In genomic region chr15:73927476-73928240, GRCh38 we compare ENCODE assay signal across 8 cellular contexts. TPM values are rescaled to one million over a fixed set of nuclear protein-coding genes. Genes with fewer than 3 reads are reported as not detected.
DNase-seq lines count a peak whose midpoint lies in the region; ATAC-seq and TF ChIP-seq lines count a peak whose summit lies in the region.

No MANE protein-coding gene starts in this region.

- H3K4me3 ChIP-seq in ascending aorta, result peak overlapping the region; percentile 65 to 88
- H3K4me3 ChIP-seq in iPS-15b (ENCODE audit: low read depth, low read length), result peak overlapping the region; percentile 75
- H3K4me3 ChIP-seq in spleen, result peak overlapping the region; percentile 41 to 85 (median 55)

- TF ChIP-seq CTCF in CD4-positive, alpha-beta T cell (IDR thresholded peaks at IDR 0.05), result peak; percentile 94
- TF ChIP-seq CTCF in ascending aorta (IDR thresholded peaks at IDR 0.05), result peak; percentile 43 to 62 (median 43)
- peak in 9 of 11 experiments; percentile 14 to 73 (median 55) for TF ChIP-seq CTCF in spleen (IDR thresholded peaks at IDR 0.05 in 8 of 11, conservative IDR thresholded peaks at IDR 0.05 in 3 of 11)

- no peaks in the 10 kb centered on the region for H3K36me3 Mint-ChIP-seq in CD4-positive, alpha-beta T cell (ENCODE audit: low read depth)

- H3K9me3 ChIP-seq in CD4-positive, alpha-beta T cell (ENCODE audit: control insufficient read depth, low read length), result no peaks in the 10 kb centered on the region
- H3K9me3 ChIP-seq in ascending aorta, result no peaks in the 10 kb centered on the region
- no peaks in the 10 kb centered on the region for H3K9me3 ChIP-seq in iPS-15b (ENCODE audit: control insufficient read depth, insufficient read depth, low read length)
- no peaks in the 10 kb centered on the region for H3K9me3 ChIP-seq in spleen

- H3K9ac ChIP-seq in iPS-15b (ENCODE audit: low read depth, low read length), result no peak overlapping the region

- peak; percentile 68 to 82 (median 73) for DNase-seq in CD4-positive, alpha-beta T cell
- DNase-seq in HT-29 (ENCODE audit: low spot score), result peak; percentile 75
- peak; percentile 55 to 84 (median 69) for DNase-seq in T-helper 2 cell
- DNase-seq in ascending aorta (ENCODE audit: low spot score in 2 of 2), result peak in 1 of 2 donors; percentile 82
- DNase-seq in spleen, result peak; percentile 95
- no peak for DNase-seq in middle frontal gyrus (ENCODE audit: extremely low spot score, low spot score)

- POLR2A ChIA-PET in CD4-positive, alpha-beta T cell (lab: Charles Lee), result interaction anchor here (0.6 to 2.4 kb wide), 12 partner anchors 9 to 1274 kb away, joined by 3 to 9 read pairs (median 4); partner anchors contain the start of genes C15orf39 and PML

- no peaks in the 10 kb centered on the region for H3K9me3 Mint-ChIP-seq in CD4-positive, alpha-beta T cell

- H3K36me3 ChIP-seq in ascending aorta, result no peaks in the 10 kb centered on the region
- H3K36me3 ChIP-seq in iPS-15b (ENCODE audit: control insufficient read depth, insufficient read depth, low read length), result no peaks in the 10 kb centered on the region
- H3K36me3 ChIP-seq in spleen, result no peaks in the 10 kb centered on the region

- H3K27me3 Mint-ChIP-seq in CD4-positive, alpha-beta T cell, result no peaks in the 10 kb centered on the region

- CTCF ChIA-PET in CD4-positive, alpha-beta T cell (lab: Charles Lee), result interaction anchor here (0.5 to 2.2 kb wide), 28 partner anchors 9 to 1295 kb away, joined by 3 to 14 read pairs (median 5); partner anchors contain the start of genes PML and TBC1D21

- no peak for TF ChIP-seq POLR2A in spleen (IDR thresholded peaks at IDR 0.05)

- peaks cover 40% of the 10 kb centered on the region for H3K4me1 Mint-ChIP-seq in CD4-positive, alpha-beta T cell (ENCODE audit: low read depth)

- ATAC-seq in CD4-positive, alpha-beta T cell (ENCODE audit: poor library complexity), result peak; percentile 87
- no peak for ATAC-seq in HG02798 (IDR thresholded peaks at IDR 0.05; ENCODE audit: poor library complexity, unreplicated experiment)

- peaks cover 51 to 63% of the 10 kb centered on the region in 2 donors for H3K4me1 ChIP-seq in ascending aorta
- H3K4me1 ChIP-seq in iPS-15b (ENCODE audit: control insufficient read depth, insufficient read depth, low read length), result peaks cover 35% of the 10 kb centered on the region
- peaks cover 12 to 86% (median 51%) of the 10 kb centered on the region in 6 donors for H3K4me1 ChIP-seq in spleen

- 1 to 3% (median 1%) methylated on average over 15 to 78 of the region's 78 CpGs for WGBS in spleen, 5 donors

- peak overlapping the region; percentile 37 for H3K27ac ChIP-seq in CD4-positive, alpha-beta T cell (ENCODE audit: low read depth, low read length)
- H3K27ac ChIP-seq in ascending aorta (peak overlapping the region; percentile 92 to 97), spleen (peak overlapping the region; percentile 35 to 88 (median 76))

- peak overlapping the region; percentile 79 for H3K4me3 Mint-ChIP-seq in CD4-positive, alpha-beta T cell

- intact Hi-C loops in CD4-positive, alpha-beta T cell (cut with DNase I, micrococcal nuclease), result loop anchor here (1.0 to 5.0 kb wide), 3 partner anchors 37 to 55 kb away; partner anchors contain the start of gene TBC1D21 (in 1 of the 2)
- intact Hi-C loops in ascending aorta (cut with DNase I), result loop anchor here (1.0 kb wide), 2 partner anchors 15 to 24 kb away; no protein-coding TSS in a partner anchor
- intact Hi-C loops in spleen (cut with DNase I; ENCODE audit: low total_unique reads), result no loop called here

- H3K27me3 ChIP-seq in CD4-positive, alpha-beta T cell (ENCODE audit: control insufficient read depth, insufficient read depth, low read length), result no peaks in the 10 kb centered on the region
- H3K27me3 ChIP-seq in ascending aorta, result no peaks in the 10 kb centered on the region
- H3K27me3 ChIP-seq in iPS-15b (ENCODE audit: control insufficient read depth, insufficient read depth, low read length), result peaks cover 6% of the 10 kb centered on the region
- peaks cover 0 to 68% (median 17%) of the 10 kb centered on the region in 7 donors for H3K27me3 ChIP-seq in spleen (replicated peaks in 1 of 7)

- peak overlapping the region; percentile 40 for H3K27ac Mint-ChIP-seq in CD4-positive, alpha-beta T cell

RNA-seq across cellular contexts. Expression of gene LOXL1, which starts 1.4 kb away (rescaled TPM):
- total RNA-seq in CD4-positive, alpha-beta T cell, result 1 to 10 TPM; 3.0 to 3.5 TPM
- 20.0 and 26.1 TPM in 2 replicates for total RNA-seq in HT-29 (2014; rRNA removed; shearing (Covaris generic))
- total RNA-seq in ascending aorta, result 260 TPM
- total RNA-seq in spleen, result 1 to 10 TPM; 3.3 to 9.4 (median 6.4) TPM
- polyA plus RNA-seq in spleen, result 10 to 100 TPM in 1 of 3 donors, 1 to 10 TPM in 2; 7.9 to 11.3 (median 9.4) TPM

RNA-seq across cellular contexts. Expression of gene TBC1D21, which starts 54.3 kb away (rescaled TPM):
- total RNA-seq in CD4-positive, alpha-beta T cell, result not detected
- not detected in 2 replicates for total RNA-seq in HT-29 (2014; rRNA removed; shearing (Covaris generic))
- total RNA-seq in ascending aorta (not detected), spleen (not detected)
- polyA plus RNA-seq in spleen, result not detected

Comparison
In these comparisons a context has a peak if more than half of its experiments do, and no peak if none do; other contexts are left out.
1. H3K27ac ChIP-seq: peak in every context shown above with its lines; median percentile 94 in ascending aorta; 76 in spleen; 37 in CD4-positive, alpha-beta T cell.
2. CTCF ChIP-seq: peak in every context shown above with its lines; median percentile 94 in CD4-positive, alpha-beta T cell; 55 in spleen; 43 in ascending aorta.